8 cellular contexts compared by ENCODE assay signal in the genomic region with DNA sequence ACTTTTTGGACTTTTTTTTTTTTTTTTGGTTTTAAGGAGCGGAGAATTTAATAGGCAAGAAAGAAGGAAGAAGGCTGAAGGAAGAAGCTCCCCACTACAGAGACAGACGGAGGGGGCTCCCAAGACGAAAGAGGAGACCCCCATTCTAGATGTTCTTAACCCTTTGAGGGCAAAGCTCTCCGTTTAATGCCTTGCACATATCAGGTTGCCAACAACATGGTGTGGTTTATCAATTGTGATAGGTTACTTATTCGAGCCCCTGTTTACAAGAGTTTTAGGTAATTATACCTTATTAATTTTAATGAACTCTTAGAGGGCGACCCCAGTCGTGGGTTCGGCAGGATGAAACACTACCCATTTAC. TPM values are rescaled to one million over a fixed set of nuclear protein-coding genes. Genes with fewer than 3 reads are reported as not detected.
A peak's percentile ranks its signal among the peaks of the same experiment; 100 is the strongest.
DNase-seq lines count a peak whose midpoint lies in the region; ATAC-seq and TF ChIP-seq lines count a peak whose summit lies in the region.

No MANE protein-coding gene starts in this region.

- TF ChIP-seq CTCF in DOHH2 (IDR thresholded peaks at IDR 0.05; ENCODE audit: low read depth, low read length, poor library complexity, severe bottlenecking), result no peak
- no peak for TF ChIP-seq CTCF in OCI-LY7 (conservative IDR thresholded peaks at IDR 0.05; ENCODE audit: low read length)
- TF ChIP-seq CTCF in epithelial cell of esophagus (IDR thresholded peaks at IDR 0.05; ENCODE audit: insufficient read depth, low read depth, low read length, missing control alignments), result no peak
- no peak for TF ChIP-seq CTCF in osteocyte (IDR thresholded peaks at IDR 0.05)

- no peak for ATAC-seq in HG02870 (IDR thresholded peaks at IDR 0.05; ENCODE audit: unreplicated experiment)
- no peak for ATAC-seq in GM18858 (IDR thresholded peaks at IDR 0.05; ENCODE audit: unreplicated experiment)

- H3K4me1 Mint-ChIP-seq in osteocyte (ENCODE audit: unreplicated experiment), result peaks cover 36% of the 10 kb centered on the region

- no TSS peak for BruUV-seq in OCI-LY7 (replicated peaks; lab: Mats Ljungman, UMichigan)

- POLR2A ChIA-PET in OCI-LY7 (lab: Charles Lee), result interaction anchor here (0.6 to 4.7 kb wide), 10 partner anchors 10 to 1856 kb away, joined by 3 to 35 read pairs (median 6); a partner anchor contains a TSS

- CTCF ChIA-PET in OCI-LY7 (lab: Charles Lee; ENCODE audit: unreplicated experiment), result interaction anchor here (0.5 to 0.9 kb wide), 2 partner anchors 29 to 331 kb away, joined by 4 read pairs; a partner anchor contains a TSS

- H3K4me1 ChIP-seq in DOHH2 (ENCODE audit: control insufficient read depth, low read length) (peaks cover 30% of the 10 kb centered on the region), OCI-LY7 (ENCODE audit: insufficient read depth, low read length, poor library complexity, severe bottlenecking) (peaks cover 32% of the 10 kb centered on the region)

- H3K79me2 ChIP-seq in DOHH2 (ENCODE audit: control insufficient read depth, low read length), result peaks cover 37% of the 10 kb centered on the region
- H3K79me2 ChIP-seq in OCI-LY7 (ENCODE audit: insufficient read depth, low read depth, low read length), result peaks cover 39% of the 10 kb centered on the region

- no peaks in the 10 kb centered on the region for H3K36me3 Mint-ChIP-seq in osteocyte (ENCODE audit: unreplicated experiment)

- intact Hi-C loops in OCI-LY7 (cut with micrococcal nuclease; ENCODE audit: unreplicated experiment), result loop anchor here (2.0 to 5.0 kb wide), 2 partner anchors 201 to 331 kb away; a partner anchor contains a TSS

- peak overlapping the region; percentile 100 for H3K4me3 Mint-ChIP-seq in osteocyte (ENCODE audit: unreplicated experiment)

- no peaks in the 10 kb centered on the region for H3K9me2 ChIP-seq in DOHH2 (replicated peaks; ENCODE audit: control insufficient read depth, low read length)
- no peaks in the 10 kb centered on the region for H3K9me2 ChIP-seq in OCI-LY7 (ENCODE audit: insufficient read depth, low read length)

- 0 out of 2 replicates have a peak, but pooled peaks cover 3% of the 10 kb centered on the region for H3F3A ChIP-seq in DOHH2 (ENCODE audit: control insufficient read depth, insufficient read depth)

- H2AFZ ChIP-seq in OCI-LY7 (ENCODE audit: low read length), result peak overlapping the region; percentile 90

- H3K27ac ChIP-seq in DOHH2 (ENCODE audit: low read depth, low read length) (peak overlapping the region; percentile 85; the same call in 1 of the 2 replicates), OCI-LY7 (ENCODE audit: low read depth, low read length, poor library complexity, severe bottlenecking) (peak overlapping the region; percentile 91)

- H3K4me2 ChIP-seq in DOHH2 (ENCODE audit: low read length), result peak overlapping the region; percentile 85
- H3K4me2 ChIP-seq in OCI-LY7 (ENCODE audit: low read length), result peak overlapping the region; percentile 87

- H4K20me1 ChIP-seq in DOHH2 (ENCODE audit: control insufficient read depth, insufficient read depth, low read depth, low read length), result peaks cover 21% of the 10 kb centered on the region
- peaks cover 21% of the 10 kb centered on the region for H4K20me1 ChIP-seq in OCI-LY7 (ENCODE audit: insufficient read depth, low read length)

- H3K4me3 ChIP-seq in DOHH2 (ENCODE audit: low read length) (peak overlapping the region; percentile 95), OCI-LY7 (ENCODE audit: low read depth, low read length, poor library complexity, severe bottlenecking) (peak overlapping the region; percentile 74), epithelial cell of esophagus (ENCODE audit: low read length) (peak overlapping the region; percentile 71)

- H3K36me3 ChIP-seq in DOHH2 (ENCODE audit: control insufficient read depth, low read length), result peaks cover 12% of the 10 kb centered on the region; the same call in 1 of the 2 replicates
- H3K36me3 ChIP-seq in OCI-LY7 (ENCODE audit: insufficient read depth, low read length), result no peaks in the 10 kb centered on the region

- H3K9me3 Mint-ChIP-seq in osteocyte (ENCODE audit: unreplicated experiment), result no peaks in the 10 kb centered on the region

- H3K27me3 Mint-ChIP-seq in osteocyte (ENCODE audit: unreplicated experiment), result no peaks in the 10 kb centered on the region

- H3K27ac Mint-ChIP-seq in osteocyte (ENCODE audit: unreplicated experiment), result peak overlapping the region; percentile 88

- no peaks in the 10 kb centered on the region for H3K27me3 ChIP-seq in DOHH2 (ENCODE audit: control insufficient read depth, low read length)

- DNase-seq in OCI-LY7 (ENCODE audit: low spot score) (no peak), epithelial cell of esophagus (ENCODE audit: low read depth) (no peak), osteocyte (ENCODE audit: extremely low spot score, unreplicated experiment) (no peak), NCI-H345 treated with DMSO at 0.1 percent for 48 hours (lab: John Stamatoyannopoulos, UW; ENCODE audit: unreplicated experiment) (no peak)
- DNase-seq in effector CD4-positive, alpha-beta T cell, result no peak

- H3K9me3 ChIP-seq in DOHH2 (ENCODE audit: control insufficient read depth, insufficient read depth, low read length) (no peaks in the 10 kb centered on the region), OCI-LY7 (ENCODE audit: low read length) (no peaks in the 10 kb centered on the region)

RNA-seq across cellular contexts. Expression of a gene that starts 1.2 kb away (rescaled TPM):
- 14.2 and 19.8 TPM in 2 replicates for total RNA-seq in OCI-LY7 (2014; rRNA removed; shearing (Covaris generic))
- total RNA-seq in OCI-LY7 (2022) (16.6 and 17.4 TPM in 2 replicates), osteocyte (9.8 and 10.0 TPM in 2 replicates)
